1 cellular context compared by ENCODE assay signal in genomic region chr11:72821920-72822799, GRCh38.
TF ChIP-seq lines count a peak whose summit lies in the region.

No MANE protein-coding gene starts in this region.

TF ChIP-seq in GM12878, 131 proteins besides CTCF, POLR2A, EP300 and RAD21 (continued from another document and continues in another):
- TF ChIP-seq BCL3 (IDR thresholded peaks at IDR 0.05; ENCODE audit: borderline replicate concordance, insufficient read depth, low read depth, low read length, poor library complexity, severe bottlenecking), result peak; percentile 86
- no peak for TF ChIP-seq KDM1A (IDR thresholded peaks at IDR 0.05; ENCODE audit: borderline replicate concordance)
- no peak for TF ChIP-seq RUNX3 (IDR thresholded peaks at IDR 0.05; ENCODE audit: low read length)
- TF ChIP-seq PRDM15 (CRISPR knock-in tag; IDR thresholded peaks at IDR 0.05), result no peak
- TF ChIP-seq PAX5 (IDR thresholded peaks at IDR 0.05; ENCODE audit: borderline replicate concordance, low read depth, low read length), result peak; percentile 99
- TF ChIP-seq BCLAF1 (IDR thresholded peaks at IDR 0.05), result no peak
- no peak for TF ChIP-seq RBBP5 (conservative IDR thresholded peaks at IDR 0.05)
- no peak for TF ChIP-seq SMARCA5 (IDR thresholded peaks at IDR 0.05)
- TF ChIP-seq HDAC2 (IDR thresholded peaks at IDR 0.05), result no peak
- 0 out of 2 replicates have a peak, but pooled peaks have one; percentile 6 for TF ChIP-seq YY1 (IDR thresholded peaks at IDR 0.05; ENCODE audit: low read depth, low read length)
- TF ChIP-seq, protein P1, sequence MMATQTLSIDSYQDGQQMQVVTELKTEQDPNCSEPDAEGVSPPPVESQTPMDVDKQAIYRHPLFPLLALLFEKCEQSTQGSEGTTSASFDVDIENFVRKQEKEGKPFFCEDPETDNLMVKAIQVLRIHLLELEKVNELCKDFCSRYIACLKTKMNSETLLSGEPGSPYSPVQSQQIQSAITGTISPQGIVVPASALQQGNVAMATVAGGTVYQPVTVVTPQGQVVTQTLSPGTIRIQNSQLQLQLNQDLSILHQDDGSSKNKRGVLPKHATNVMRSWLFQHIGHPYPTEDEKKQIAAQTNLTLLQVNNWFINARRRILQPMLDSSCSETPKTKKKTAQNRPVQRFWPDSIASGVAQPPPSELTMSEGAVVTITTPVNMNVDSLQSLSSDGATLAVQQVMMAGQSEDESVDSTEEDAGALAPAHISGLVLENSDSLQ (IDR thresholded peaks at IDR 0.05), result 0 out of 2 replicates have a peak, but pooled peaks have one; percentile 14
- TF ChIP-seq, protein P2, sequence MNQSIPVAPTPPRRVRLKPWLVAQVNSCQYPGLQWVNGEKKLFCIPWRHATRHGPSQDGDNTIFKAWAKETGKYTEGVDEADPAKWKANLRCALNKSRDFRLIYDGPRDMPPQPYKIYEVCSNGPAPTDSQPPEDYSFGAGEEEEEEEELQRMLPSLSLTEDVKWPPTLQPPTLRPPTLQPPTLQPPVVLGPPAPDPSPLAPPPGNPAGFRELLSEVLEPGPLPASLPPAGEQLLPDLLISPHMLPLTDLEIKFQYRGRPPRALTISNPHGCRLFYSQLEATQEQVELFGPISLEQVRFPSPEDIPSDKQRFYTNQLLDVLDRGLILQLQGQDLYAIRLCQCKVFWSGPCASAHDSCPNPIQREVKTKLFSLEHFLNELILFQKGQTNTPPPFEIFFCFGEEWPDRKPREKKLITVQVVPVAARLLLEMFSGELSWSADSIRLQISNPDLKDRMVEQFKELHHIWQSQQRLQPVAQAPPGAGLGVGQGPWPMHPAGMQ (IDR thresholded peaks at IDR 0.05; ENCODE audit: borderline replicate concordance), result no peak
- TF ChIP-seq ZNF24 (IDR thresholded peaks at IDR 0.05), result no peak
- TF ChIP-seq, protein P3, sequence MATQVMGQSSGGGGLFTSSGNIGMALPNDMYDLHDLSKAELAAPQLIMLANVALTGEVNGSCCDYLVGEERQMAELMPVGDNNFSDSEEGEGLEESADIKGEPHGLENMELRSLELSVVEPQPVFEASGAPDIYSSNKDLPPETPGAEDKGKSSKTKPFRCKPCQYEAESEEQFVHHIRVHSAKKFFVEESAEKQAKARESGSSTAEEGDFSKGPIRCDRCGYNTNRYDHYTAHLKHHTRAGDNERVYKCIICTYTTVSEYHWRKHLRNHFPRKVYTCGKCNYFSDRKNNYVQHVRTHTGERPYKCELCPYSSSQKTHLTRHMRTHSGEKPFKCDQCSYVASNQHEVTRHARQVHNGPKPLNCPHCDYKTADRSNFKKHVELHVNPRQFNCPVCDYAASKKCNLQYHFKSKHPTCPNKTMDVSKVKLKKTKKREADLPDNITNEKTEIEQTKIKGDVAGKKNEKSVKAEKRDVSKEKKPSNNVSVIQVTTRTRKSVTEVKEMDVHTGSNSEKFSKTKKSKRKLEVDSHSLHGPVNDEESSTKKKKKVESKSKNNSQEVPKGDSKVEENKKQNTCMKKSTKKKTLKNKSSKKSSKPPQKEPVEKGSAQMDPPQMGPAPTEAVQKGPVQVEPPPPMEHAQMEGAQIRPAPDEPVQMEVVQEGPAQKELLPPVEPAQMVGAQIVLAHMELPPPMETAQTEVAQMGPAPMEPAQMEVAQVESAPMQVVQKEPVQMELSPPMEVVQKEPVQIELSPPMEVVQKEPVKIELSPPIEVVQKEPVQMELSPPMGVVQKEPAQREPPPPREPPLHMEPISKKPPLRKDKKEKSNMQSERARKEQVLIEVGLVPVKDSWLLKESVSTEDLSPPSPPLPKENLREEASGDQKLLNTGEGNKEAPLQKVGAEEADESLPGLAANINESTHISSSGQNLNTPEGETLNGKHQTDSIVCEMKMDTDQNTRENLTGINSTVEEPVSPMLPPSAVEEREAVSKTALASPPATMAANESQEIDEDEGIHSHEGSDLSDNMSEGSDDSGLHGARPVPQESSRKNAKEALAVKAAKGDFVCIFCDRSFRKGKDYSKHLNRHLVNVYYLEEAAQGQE (IDR thresholded peaks at IDR 0.05; ENCODE audit: low read depth, low read length), result no peak
- TF ChIP-seq, protein P4, sequence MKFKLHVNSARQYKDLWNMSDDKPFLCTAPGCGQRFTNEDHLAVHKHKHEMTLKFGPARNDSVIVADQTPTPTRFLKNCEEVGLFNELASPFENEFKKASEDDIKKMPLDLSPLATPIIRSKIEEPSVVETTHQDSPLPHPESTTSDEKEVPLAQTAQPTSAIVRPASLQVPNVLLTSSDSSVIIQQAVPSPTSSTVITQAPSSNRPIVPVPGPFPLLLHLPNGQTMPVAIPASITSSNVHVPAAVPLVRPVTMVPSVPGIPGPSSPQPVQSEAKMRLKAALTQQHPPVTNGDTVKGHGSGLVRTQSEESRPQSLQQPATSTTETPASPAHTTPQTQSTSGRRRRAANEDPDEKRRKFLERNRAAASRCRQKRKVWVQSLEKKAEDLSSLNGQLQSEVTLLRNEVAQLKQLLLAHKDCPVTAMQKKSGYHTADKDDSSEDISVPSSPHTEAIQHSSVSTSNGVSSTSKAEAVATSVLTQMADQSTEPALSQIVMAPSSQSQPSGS (IDR thresholded peaks at IDR 0.05; ENCODE audit: low read length), result no peak
- peak; percentile 26; the same call in 1 of the 2 replicates for TF ChIP-seq BCL11A (IDR thresholded peaks at IDR 0.05; ENCODE audit: low read depth, low read length)
- TF ChIP-seq HCFC1 (IDR thresholded peaks at IDR 0.05; ENCODE audit: low read length), result no peak
- no peak for TF ChIP-seq CBX5 (IDR thresholded peaks at IDR 0.05; ENCODE audit: low read depth)
- 0 out of 4 replicates have a peak, but pooled peaks have one; percentile 26 to 28 for TF ChIP-seq IKZF2 (IDR thresholded peaks at IDR 0.05)
- TF ChIP-seq, protein P5, sequence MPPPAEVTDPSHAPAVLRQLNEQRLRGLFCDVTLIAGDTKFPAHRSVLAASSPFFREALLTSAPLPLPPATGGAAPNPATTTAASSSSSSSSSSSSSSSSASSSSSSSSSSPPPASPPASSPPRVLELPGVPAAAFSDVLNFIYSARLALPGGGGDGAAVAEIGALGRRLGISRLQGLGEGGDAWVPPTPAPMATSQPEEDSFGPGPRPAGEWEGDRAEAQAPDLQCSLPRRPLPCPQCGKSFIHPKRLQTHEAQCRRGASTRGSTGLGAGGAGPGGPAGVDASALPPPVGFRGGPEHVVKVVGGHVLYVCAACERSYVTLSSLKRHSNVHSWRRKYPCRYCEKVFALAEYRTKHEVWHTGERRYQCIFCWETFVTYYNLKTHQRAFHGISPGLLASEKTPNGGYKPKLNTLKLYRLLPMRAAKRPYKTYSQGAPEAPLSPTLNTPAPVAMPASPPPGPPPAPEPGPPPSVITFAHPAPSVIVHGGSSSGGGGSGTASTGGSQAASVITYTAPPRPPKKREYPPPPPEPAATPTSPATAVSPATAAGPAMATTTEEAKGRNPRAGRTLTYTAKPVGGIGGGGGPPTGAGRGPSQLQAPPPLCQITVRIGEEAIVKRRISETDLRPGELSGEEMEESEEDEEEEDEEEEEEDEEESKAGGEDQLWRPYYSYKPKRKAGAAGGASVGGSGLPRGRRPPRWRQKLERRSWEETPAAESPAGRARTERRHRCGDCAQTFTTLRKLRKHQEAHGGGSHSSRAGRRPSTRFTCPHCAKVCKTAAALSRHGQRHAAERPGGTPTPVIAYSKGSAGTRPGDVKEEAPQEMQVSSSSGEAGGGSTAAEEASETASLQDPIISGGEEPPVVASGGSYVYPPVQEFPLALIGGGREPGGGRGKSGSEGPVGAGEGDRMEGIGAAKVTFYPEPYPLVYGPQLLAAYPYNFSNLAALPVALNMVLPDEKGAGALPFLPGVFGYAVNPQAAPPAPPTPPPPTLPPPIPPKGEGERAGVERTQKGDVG (CRISPR knock-in tag; IDR thresholded peaks at IDR 0.05), result no peak
- no peak; the same call in 1 of the 2 replicates for TF ChIP-seq BACH1 (IDR thresholded peaks at IDR 0.05; ENCODE audit: borderline replicate concordance)
- TF ChIP-seq JUNB (IDR thresholded peaks at IDR 0.05), result no peak
- TF ChIP-seq SREBF1 (IDR thresholded peaks at IDR 0.05; ENCODE audit: low read length), result no peak
- no peak for TF ChIP-seq FOS (IDR thresholded peaks at IDR 0.05; ENCODE audit: borderline replicate concordance, extremely low read depth, insufficient read length)
- TF ChIP-seq SUZ12 (IDR thresholded peaks at IDR 0.05; ENCODE audit: unreplicated experiment), result no peak
- no peak for TF ChIP-seq CREB1 (IDR thresholded peaks at IDR 0.05; ENCODE audit: low read depth)
- no peak for TF ChIP-seq MYB (IDR thresholded peaks at IDR 0.05; ENCODE audit: borderline replicate concordance, low read depth, low read length)
- no peak for TF ChIP-seq CHD1 (IDR thresholded peaks at IDR 0.05; ENCODE audit: low read depth, low read length)
- TF ChIP-seq ATF3 (IDR thresholded peaks at IDR 0.05; ENCODE audit: borderline replicate concordance, extremely low read depth, low read depth, low read length), result no peak
